ENCODE assay signal across 1 cellular context in genomic region chr1:27559466-27560030, GRCh38.
TF ChIP-seq lines count a peak whose summit lies in the region.

No MANE protein-coding gene starts in this region.

TF ChIP-seq in GM23338, 12 proteins besides CTCF, POLR2A, EP300 and RAD21 (continued from another document):
- no peak for TF ChIP-seq ZNF462 (CRISPR knock-in tag; IDR thresholded peaks at IDR 0.05)
- TF ChIP-seq STAT1 (IDR thresholded peaks at IDR 0.05; ENCODE audit: unreplicated experiment) = no peak
- no peak for TF ChIP-seq ZNF331 (CRISPR knock-in tag; IDR thresholded peaks at IDR 0.05; ENCODE audit: low read depth)
- no peak for TF ChIP-seq ETS1 (IDR thresholded peaks at IDR 0.05)
- no peak for TF ChIP-seq ZNF114 (CRISPR knock-in tag; IDR thresholded peaks at IDR 0.05)
- no peak for TF ChIP-seq REST (IDR thresholded peaks at IDR 0.05; ENCODE audit: unreplicated experiment)
- no peak for TF ChIP-seq NANOG (IDR thresholded peaks at IDR 0.05; ENCODE audit: borderline replicate concordance)
- no peak for TF ChIP-seq EZH2 (IDR thresholded peaks at IDR 0.05; ENCODE audit: low read depth, unreplicated experiment)
TF ChIP-seq in GM23338: peak in this region for 0.
